8 cellular contexts compared by ENCODE assay signal in the genomic region with DNA sequence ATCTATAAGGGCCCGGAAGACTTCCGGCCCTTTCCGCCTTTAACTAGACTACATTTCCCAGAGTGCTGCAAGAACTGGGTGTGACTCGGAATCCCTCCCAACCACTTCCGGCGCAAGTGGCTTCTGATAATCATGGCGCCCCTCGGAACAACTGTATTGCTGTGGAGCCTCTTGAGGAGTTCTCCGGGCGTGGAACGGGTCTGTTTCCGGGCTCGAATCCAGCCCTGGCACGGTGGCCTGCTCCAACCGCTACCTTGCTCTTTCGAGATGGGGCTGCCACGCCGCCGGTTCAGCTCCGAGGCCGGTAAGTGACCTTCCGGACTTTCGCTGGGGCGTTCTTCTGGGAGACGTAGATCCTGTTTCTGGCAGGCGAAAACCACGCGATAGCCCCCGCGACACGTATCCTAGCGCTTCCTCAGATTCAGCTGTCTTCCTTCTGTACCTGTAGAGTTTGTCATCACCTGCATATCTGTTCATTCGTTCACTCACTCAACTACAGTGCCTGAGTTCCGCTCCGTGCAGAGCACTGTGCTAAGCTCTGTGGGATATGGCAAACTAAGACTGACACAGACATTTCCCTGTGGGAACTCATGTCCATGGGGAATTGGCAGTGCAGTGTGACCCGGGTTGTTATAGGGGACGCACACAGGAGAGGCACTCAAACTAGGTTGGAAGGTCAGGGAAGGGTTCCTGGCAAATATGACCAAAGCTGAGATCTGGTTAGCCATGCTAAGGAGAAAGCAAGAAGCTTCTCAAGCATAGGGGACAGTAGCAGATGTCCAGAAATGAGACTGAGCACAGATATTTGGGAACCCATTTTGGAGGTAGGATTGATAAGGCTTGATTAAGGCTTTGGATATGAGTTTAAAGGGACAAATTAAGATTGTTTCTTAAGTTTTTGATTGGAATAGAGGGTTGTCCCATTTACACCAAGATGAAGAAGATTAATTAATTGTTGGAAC.
DNase-seq lines count a peak whose midpoint lies in the region; ATAC-seq lines count a peak whose summit lies in the region.

A gene (plus strand): TSS at position 126 of the 962 bp plus-strand sequence. CDS start 7 bp downstream, at position 133.

- H3K27ac Mint-ChIP-seq in central memory CD8-positive, alpha-beta T cell (ENCODE audit: low read depth), result no peak within 1 kb of the TSS

- H3K27me3 Mint-ChIP-seq in central memory CD8-positive, alpha-beta T cell, result peaks cover 13% of the 10 kb centered on the region

- H3K4me3 Mint-ChIP-seq in central memory CD8-positive, alpha-beta T cell, result no peak within 1 kb of the TSS

- peaks cover 13% of the 10 kb centered on the region for H3K36me3 Mint-ChIP-seq in central memory CD8-positive, alpha-beta T cell (ENCODE audit: insufficient read depth)

- H3K4me1 Mint-ChIP-seq in central memory CD8-positive, alpha-beta T cell, result peaks cover 12% of the 10 kb centered on the region

- H3K9me3 Mint-ChIP-seq in central memory CD8-positive, alpha-beta T cell, result peaks cover 6% of the 10 kb centered on the region

- ATAC-seq in GM19023 (IDR thresholded peaks at IDR 0.05; ENCODE audit: unreplicated experiment) (peak; percentile 99), HG03280 (IDR thresholded peaks at IDR 0.05; ENCODE audit: unreplicated experiment) (peak; percentile 97)
- ATAC-seq in central memory CD8-positive, alpha-beta T cell (replicated peaks; ENCODE audit: extremely low read depth, poor library complexity, severe bottlenecking), result peak; percentile 97

- peak; percentile 96 for DNase-seq in AG08395 (ENCODE audit: low spot score)
- DNase-seq in NCI-H345 treated with DMSO at 0.1 percent for 48 hours (lab: John Stamatoyannopoulos, UW; ENCODE audit: unreplicated experiment), result peak; percentile 56
- DNase-seq in activated CD4-positive, CD25-positive, alpha-beta regulatory T cell (lab: John Stamatoyannopoulos, UW), result peak; percentile 48 to 69 (median 56)
- DNase-seq in central memory CD8-positive, alpha-beta T cell (ENCODE audit: low spot score in 2 of 2), result peak; percentile 60 to 64
- peak; percentile 93 for DNase-seq in islet precursor cell
- peak; percentile 67 to 74 (median 73) for DNase-seq in stimulated activated CD4-positive, alpha-beta T cell treated with anti-CD3 and anti-CD28 coated beads, Interleukin-12 subunit alpha, Interleukin-12 subunit beta, amount 100 ng/mL, for 48 hours (ENCODE audit: low read depth in 2 of 3, low spot score in 1 of 3)

Comparison
In these comparisons a context has a peak if more than half of its experiments do, and no peak if none do; other contexts are left out.
1. Peak in every context shown above with its lines: DNase-seq and ATAC-seq.